In genomic region chr12:104064842-104065441, GRCh38 we compare ENCODE assay signal across 8 cellular contexts. TPM values are rescaled to one million over a fixed set of nuclear protein-coding genes. Genes with fewer than 3 reads are reported as not detected.
A peak's percentile ranks its signal among the peaks of the same experiment; 100 is the strongest.
DNase-seq lines count a peak whose midpoint lies in the region; ATAC-seq and TF ChIP-seq lines count a peak whose summit lies in the region.

No MANE protein-coding gene starts in this region.

- H2AK5ac ChIP-seq in neuronal stem cell (ENCODE audit: low read depth, low read length): no peak overlapping the region

- no CpG with 5 or more reads among the region's 41 CpGs for WGBS in neuronal stem cell (ENCODE audit: extremely low coverage in 2 of 2, insufficient read length in 2 of 2, insufficient replicate concordance in 1 of 2), 2 donors

- TF ChIP-seq CTCF in WERI-Rb-1 (IDR thresholded peaks at IDR 0.05; ENCODE audit: low read depth, low read length): no peak
- TF ChIP-seq CTCF in fibroblast of the aortic adventitia (IDR thresholded peaks at IDR 0.05; ENCODE audit: insufficient read depth, low read length): no peak

- H3K4ac ChIP-seq in neuronal stem cell (ENCODE audit: low read length): no peak overlapping the region

- H2BK120ac ChIP-seq in neuronal stem cell (ENCODE audit: low read depth, low read length): no peak overlapping the region

- H2BK12ac ChIP-seq in neuronal stem cell (ENCODE audit: low read length): no peak overlapping the region

- peak overlapping the region; percentile 100 for H2AFZ ChIP-seq in neuronal stem cell (ENCODE audit: low read length)

- H3K9me3 ChIP-seq in WERI-Rb-1 (ENCODE audit: severe bottlenecking): no peaks in the 10 kb centered on the region
- H3K9me3 ChIP-seq in neuronal stem cell (replicated peaks in 1 of 2; ENCODE audit: control insufficient read depth in 2 of 2, insufficient read depth in 1 of 2, low read depth in 1 of 2, low read length in 2 of 2): no peaks in the 10 kb centered on the region

- peaks cover 4% of the 10 kb centered on the region for H3K79me1 ChIP-seq in neuronal stem cell (ENCODE audit: low read depth, low read length)

- peaks cover 3 to 7% of the 10 kb centered on the region in 2 donors for H3K4me1 ChIP-seq in neuronal stem cell (ENCODE audit: control insufficient read depth in 2 of 2, insufficient read depth in 1 of 2, low read depth in 1 of 2, low read length in 2 of 2)

- peak; percentile 7 for ATAC-seq in HG02840 (IDR thresholded peaks at IDR 0.05; ENCODE audit: low FRiP score, unreplicated experiment)

- H3K27ac ChIP-seq in WERI-Rb-1: peak overlapping the region; percentile 98
- H3K27ac ChIP-seq in neuronal stem cell (replicated peaks; ENCODE audit: low read length): no peak overlapping the region

- peak overlapping the region; percentile 72 for H3K9ac ChIP-seq in neuronal stem cell (ENCODE audit: low read depth, low read length, poor library complexity)

- H4K91ac ChIP-seq in neuronal stem cell (ENCODE audit: low read depth, low read length, poor library complexity): no peak overlapping the region

- no peaks in the 10 kb centered on the region for H3K27me3 ChIP-seq in WERI-Rb-1 (ENCODE audit: insufficient read depth, low read depth, severe bottlenecking)
- peaks cover 0 to 7% (median 5%) of the 10 kb centered on the region in 3 experiments for H3K27me3 ChIP-seq in neuronal stem cell (ENCODE audit: control insufficient read depth in 3 of 3, insufficient read depth in 3 of 3, low read depth in 1 of 3, low read length in 3 of 3)

- no peak overlapping the region for H2BK15ac ChIP-seq in neuronal stem cell (ENCODE audit: low read length)

- H3K18ac ChIP-seq in neuronal stem cell (ENCODE audit: low read length): no peak overlapping the region

- H3K4me3 ChIP-seq in WERI-Rb-1 (ENCODE audit: low read depth, low read length) (peak overlapping the region; percentile 85), fibroblast of the aortic adventitia (ENCODE audit: low read depth, low read length) (peak overlapping the region; percentile 94), neuronal stem cell (ENCODE audit: low read length in 2 of 2) (peak overlapping the region; percentile 79 to 91)

- no peak overlapping the region for H4K8ac ChIP-seq in neuronal stem cell (ENCODE audit: low read depth, low read length)

- H3K14ac ChIP-seq in neuronal stem cell (ENCODE audit: low read length): no peak overlapping the region

- peak; percentile 6 for DNase-seq in NCI-H1092 treated with DMSO at 0.1 percent for 48 hours (lab: John Stamatoyannopoulos, UW)
- DNase-seq in NCI-H1092 (lab: John Stamatoyannopoulos, UW): no peak
- peak; percentile 30 for DNase-seq in WERI-Rb-1
- DNase-seq in fibroblast of the aortic adventitia (ENCODE audit: low read depth): no peak
- DNase-seq in neuronal stem cell (ENCODE audit: low spot score): peak; percentile 24
- no peak for DNase-seq in AML-193 (lab: John Stamatoyannopoulos, UW)
- DNase-seq in SKM-1 treated with dmso at 0.1 percent for 144 hours (lab: John Stamatoyannopoulos, UW; ENCODE audit: unreplicated experiment): no peak

- H3K23ac ChIP-seq in neuronal stem cell (ENCODE audit: low read depth, low read length, poor library complexity): peak overlapping the region; percentile 8

- H3K4me2 ChIP-seq in neuronal stem cell (ENCODE audit: insufficient read depth, low read length, poor library complexity, severe bottlenecking): peak overlapping the region; percentile 100

- H3K36me3 ChIP-seq in WERI-Rb-1 (peaks cover 38% of the 10 kb centered on the region), neuronal stem cell (replicated peaks in 1 of 2; ENCODE audit: control insufficient read depth in 2 of 2, insufficient read depth in 2 of 2, low read length in 2 of 2) (peaks cover 0 to 6% of the 10 kb centered on the region in 2 donors)

- H2BK5ac ChIP-seq in neuronal stem cell (ENCODE audit: low read length): peak overlapping the region; percentile 82

RNA-seq across cellular contexts. Expression of gene HCFC2, which starts 0.6 kb away (rescaled TPM):
- 28.3 and 30.5 TPM in 2 replicates for total RNA-seq in fibroblast of the aortic adventitia (ENCODE audit: low replicate concordance)
- polyA plus RNA-seq in neuronal stem cell (2013, experiment 1 of 2): 2.6 TPM
- polyA plus RNA-seq in neuronal stem cell (2013, experiment 2 of 2): 2.6 TPM

RNA-seq across cellular contexts. Expression of gene GLT8D2, which starts 15.0 kb away (rescaled TPM):
- 46.0 and 55.3 TPM in 2 replicates for total RNA-seq in fibroblast of the aortic adventitia (ENCODE audit: low replicate concordance)
- polyA plus RNA-seq in neuronal stem cell (2013, experiment 1 of 2): 2.0 TPM
- polyA plus RNA-seq in neuronal stem cell (2013, experiment 2 of 2): 2.1 TPM

Comparison
In these comparisons a context has a peak if more than half of its experiments do, and no peak if none do; other contexts are left out.
1. DNase-seq: peak in NCI-H1092 treated with DMSO at 0.1 percent for 48 hours (single experiment), WERI-Rb-1 (single experiment) and neuronal stem cell (single experiment); none in NCI-H1092 (single experiment), fibroblast of the aortic adventitia (single experiment), AML-193 (0 of 2) and SKM-1 treated with dmso at 0.1 percent for 144 hours (single experiment).
2. Peak in every context shown above with its lines, with median percentiles within 50 percentile points of each other: H3K4me3 ChIP-seq.